Comparison of ENCODE assay signal across 8 cellular contexts in genomic region chr5:80654054-80654390, GRCh38. TPM values are rescaled to one million over a fixed set of nuclear protein-coding genes. Genes with fewer than 3 reads are reported as not detected.
DNase-seq lines count a peak whose midpoint lies in the region; ATAC-seq and TF ChIP-seq lines count a peak whose summit lies in the region.

No MANE protein-coding gene starts in this region.

- ATAC-seq in mucosa of descending colon (peak; percentile 55), HG03439 (IDR thresholded peaks at IDR 0.05; ENCODE audit: unreplicated experiment) (no peak)

- H3K36me3 ChIP-seq in ACC112 (ENCODE audit: insufficient read depth, low read length) (peaks cover 6% of the 10 kb centered on the region; the same call in 1 of the 2 replicates), colonic mucosa (no peaks in the 10 kb centered on the region), mucosa of descending colon (ENCODE audit: low read depth) (peaks cover 5% of the 10 kb centered on the region)

- H3K4me3 ChIP-seq in ACC112 (ENCODE audit: low read depth, low read length) (peak overlapping the region; percentile 88), colonic mucosa (peak overlapping the region; percentile 83), mucosa of descending colon (peak overlapping the region; percentile 69)

- intact Hi-C loops in colonic mucosa (cut with DNase I): no loop called here
- intact Hi-C loops in mucosa of descending colon (cut with DNase I, micrococcal nuclease): no loop called here

- H3K4me1 ChIP-seq in ACC112 (ENCODE audit: control insufficient read depth, insufficient read depth, low read length, unreplicated experiment) (peaks cover 23% of the 10 kb centered on the region), colonic mucosa (no peaks in the 10 kb centered on the region), mucosa of descending colon (ENCODE audit: low read depth) (peaks cover 9% of the 10 kb centered on the region)

- no peak overlapping the region for H2AFZ ChIP-seq in ACC112 (ENCODE audit: low read length, unreplicated experiment)

- CTCF ChIA-PET in GM10248 (lab: Yijun Ruan, JAX): interaction anchor here (1.6 to 5.3 kb wide), 2 partner anchors 14 to 18 kb away, joined by 4 to 36 read pairs; no protein-coding TSS in a partner anchor

- H3K27ac ChIP-seq in ACC112 (ENCODE audit: low read depth, low read length) (peak overlapping the region; percentile 37; the same call in 1 of the 2 replicates), colonic mucosa (peak overlapping the region; percentile 99)

- H3K9me3 ChIP-seq in colonic mucosa (no peaks in the 10 kb centered on the region), mucosa of descending colon (no peaks in the 10 kb centered on the region)

- peak overlapping the region in 1 of 2 donors; percentile 51 for H3K9ac ChIP-seq in colonic mucosa (ENCODE audit: low read depth in 2 of 2, low read length in 2 of 2)

- peaks cover 27% of the 10 kb centered on the region for H3K79me2 ChIP-seq in ACC112 (ENCODE audit: control insufficient read depth, insufficient read depth, low read length, unreplicated experiment)

- H3K27me3 ChIP-seq in ACC112 (ENCODE audit: insufficient read depth, low read length): no peaks in the 10 kb centered on the region
- H3K27me3 ChIP-seq in colonic mucosa: no peaks in the 10 kb centered on the region

- TF ChIP-seq CTCF in GM10248 (IDR thresholded peaks at IDR 0.05; ENCODE audit: control extremely low read depth, extremely low read depth, low read depth, missing control alignments) (no peak), colonic mucosa (IDR thresholded peaks at IDR 0.05) (no peak), mucosa of descending colon (IDR thresholded peaks at IDR 0.05) (no peak)

- POLR2A ChIA-PET in GM10248 (lab: Yijun Ruan, JAX): no interaction called here

- peak; percentile 23 for DNase-seq in GM10248 (ENCODE audit: extremely low spot score)
- DNase-seq in NOMO-1 treated with DMSO at 0.1 percent for 48 hours (lab: John Stamatoyannopoulos, UW; ENCODE audit: unreplicated experiment): peak; percentile 36
- DNase-seq in colonic mucosa: peak; percentile 71
- peak in 2 of 3 donors; percentile 65 to 73 for DNase-seq in mucosa of descending colon
- no peak for DNase-seq in cortex of kidney (lab: John Stamatoyannopoulos, UW)
- no peak for DNase-seq in GM19240 (ENCODE audit: insufficient read length, low spot score)

RNA-seq across cellular contexts. Expression of gene MSH3, which starts 0.4 kb away (rescaled TPM):
- 10 to 100 TPM; 15.1 to 16.3 TPM for total RNA-seq in colonic mucosa
- 10 to 100 TPM; 16.8 to 20.0 (median 17.1) TPM for total RNA-seq in mucosa of descending colon

RNA-seq across cellular contexts. Expression of gene DHFR, which starts 0.8 kb away (rescaled TPM):
- total RNA-seq in colonic mucosa (10 to 100 TPM; 26.5 to 77.7 TPM), mucosa of descending colon (10 to 100 TPM; 15.3 to 35.9 (median 18.6) TPM)

Comparison
In these comparisons a context has a peak if more than half of its experiments do, and no peak if none do; other contexts are left out.
1. DNase-seq: peak in GM10248 (single experiment), NOMO-1 treated with DMSO at 0.1 percent for 48 hours (single experiment), colonic mucosa (single experiment) and mucosa of descending colon (2 of 3); none in cortex of kidney (single experiment) and GM19240 (single experiment).
2. Peak in every context shown above with its lines, with median percentiles within 50 percentile points of each other: H3K4me3 ChIP-seq.